10 cellular contexts compared by ENCODE assay signal in the genomic region with DNA sequence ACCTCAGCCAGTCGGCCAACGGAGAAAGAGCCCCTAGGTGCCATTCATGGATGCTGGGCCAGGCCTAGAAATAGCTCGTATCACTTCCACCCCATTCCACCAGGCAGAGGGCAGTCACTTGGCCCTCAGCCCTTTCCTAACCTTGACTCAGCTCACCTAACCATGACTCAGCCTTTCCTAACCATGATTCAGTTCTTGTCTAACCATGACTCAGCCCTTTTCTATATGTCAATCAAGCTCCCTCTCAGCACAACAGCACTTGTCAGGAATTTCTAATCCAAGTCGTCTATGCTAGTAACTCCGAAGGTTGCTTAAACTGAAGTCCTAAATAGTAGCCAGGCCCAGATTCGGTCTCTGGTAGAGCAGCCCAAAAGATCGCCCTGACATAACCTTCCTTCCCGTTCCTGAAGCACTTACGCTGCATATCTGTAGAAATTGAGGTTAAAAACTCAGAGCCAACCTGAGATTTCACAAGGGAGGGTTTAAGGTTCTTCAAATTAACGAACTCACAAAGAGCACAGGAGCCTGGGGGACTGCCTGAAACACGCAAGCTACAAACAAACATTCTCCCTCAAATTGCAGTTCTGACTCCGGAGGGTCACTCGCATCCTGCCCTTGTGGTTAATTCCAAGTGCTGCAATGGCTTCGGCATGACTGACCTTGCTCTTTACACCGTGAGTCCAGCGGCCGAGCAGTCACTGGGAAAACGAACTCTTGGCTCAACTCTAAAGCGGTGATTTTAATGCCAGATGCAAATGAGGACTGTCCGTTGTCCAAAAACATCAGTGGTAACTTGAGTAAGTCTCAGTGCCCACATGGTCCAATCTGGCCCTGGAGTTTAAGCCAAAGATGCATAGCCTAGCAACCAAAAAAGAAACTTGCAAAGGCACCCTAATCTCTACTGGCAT.
A peak's percentile ranks its signal among the peaks of the same experiment; 100 is the strongest.
DNase-seq lines count a peak whose midpoint lies in the region; ATAC-seq, FAIRE-seq and TF ChIP-seq lines count a peak whose summit lies in the region.
"Had no signal": no experiment of that assay in that cellular context is flagged by ENCODE, and none has a peak within 500 bp of the region (broad histone marks: within the 10 kb centered on the region; RNA-seq: fewer than 3 reads in every experiment).

No MANE protein-coding gene starts in this region.

- no peak overlapping the region for H3K27ac Mint-ChIP-seq in activated CD4-positive, alpha-beta T cell treated with anti-CD3 and anti-CD28 coated beads, Interleukin-2, amount 10 ng/mL, durations not matched to agents 7 days and 5 days

- H3K4me1 Mint-ChIP-seq in activated CD4-positive, alpha-beta T cell treated with anti-CD3 and anti-CD28 coated beads, Interleukin-2, amount 10 ng/mL, durations not matched to agents 7 days and 5 days: no peaks in the 10 kb centered on the region

- H3K36me3 ChIP-seq in MG63: no peaks in the 10 kb centered on the region
- H3K36me3 ChIP-seq in bronchial epithelial cell (ENCODE audit: control insufficient read depth, insufficient read depth, low read length): no peaks in the 10 kb centered on the region

- H3K9me3 Mint-ChIP-seq in activated CD4-positive, alpha-beta T cell treated with anti-CD3 and anti-CD28 coated beads, Interleukin-2, amount 10 ng/mL, durations not matched to agents 7 days and 5 days: peaks cover 2% of the 10 kb centered on the region

- H3K36me3 Mint-ChIP-seq in activated CD4-positive, alpha-beta T cell treated with anti-CD3 and anti-CD28 coated beads, Interleukin-2, amount 10 ng/mL, durations not matched to agents 7 days and 5 days (ENCODE audit: low read depth): no peaks in the 10 kb centered on the region

- H3K4me3 ChIP-seq in MG63 (no peak overlapping the region), bronchial epithelial cell (ENCODE audit: low read depth, low read length) (no peak overlapping the region)

- CTCF ChIA-PET in activated CD4-positive, alpha-beta T cell treated with anti-CD3 and anti-CD28 coated beads, Interleukin-2, amount 10 ng/mL, durations not matched to agents 7 days and 5 days (lab: Charles Lee): no interaction called here

- POLR2A ChIA-PET in activated CD4-positive, alpha-beta T cell treated with anti-CD3 and anti-CD28 coated beads, Interleukin-2, amount 10 ng/mL, durations not matched to agents 7 days and 5 days (lab: Charles Lee): no interaction called here

- H3K9me3 ChIP-seq in MG63: no peaks in the 10 kb centered on the region

- peak; percentile 70 for FAIRE-seq in bronchial epithelial cell (lab: Jason Lieb, UNC)
- FAIRE-seq: endothelial cell of umbilical vein had no signal

- TF ChIP-seq CTCF in bronchial epithelial cell (IDR thresholded peaks at IDR 0.05; ENCODE audit: insufficient read depth, low read length, severe bottlenecking): no peak

- ATAC-seq in left lobe of liver: peak; percentile 80
- ATAC-seq in HG03571 (IDR thresholded peaks at IDR 0.05; ENCODE audit: unreplicated experiment): no peak
- ATAC-seq in HG03045 (IDR thresholded peaks at IDR 0.05; ENCODE audit: unreplicated experiment): no peak
- ATAC-seq: stimulated activated naive CD8-positive, alpha-beta T cell treated with anti-CD3 and anti-CD28 coated beads, Interleukin-15, Interleukin-2, amounts not matched to agents 100 U/mL and 50 U/mL, for 24 hours had no signal

- H3K27me3 Mint-ChIP-seq in activated CD4-positive, alpha-beta T cell treated with anti-CD3 and anti-CD28 coated beads, Interleukin-2, amount 10 ng/mL, durations not matched to agents 7 days and 5 days: no peaks in the 10 kb centered on the region

- DNase-seq in Ammon's horn (ENCODE audit: low spot score) (peak; percentile 72), MG63 (peak; percentile 69), bronchial epithelial cell (ENCODE audit: low read depth) (peak; percentile 44), left lobe of liver (ENCODE audit: low spot score) (peak; percentile 91), NCI-H1694 (lab: John Stamatoyannopoulos, UW) (no peak)
- DNase-seq in activated CD4-positive, alpha-beta T cell treated with anti-CD3 and anti-CD28 coated beads, Interleukin-2, amount 10 ng/mL, durations not matched to agents 7 days and 5 days: no peak
- DNase-seq: stimulated activated naive CD8-positive, alpha-beta T cell treated with anti-CD3 and anti-CD28 coated beads, Interleukin-15, Interleukin-2, amounts not matched to agents 100 U/mL and 50 U/mL, for 24 hours had no signal

- H3K4me3 Mint-ChIP-seq in activated CD4-positive, alpha-beta T cell treated with anti-CD3 and anti-CD28 coated beads, Interleukin-2, amount 10 ng/mL, durations not matched to agents 7 days and 5 days: no peak overlapping the region

- H3K27me3 ChIP-seq in MG63 (no peaks in the 10 kb centered on the region), bronchial epithelial cell (ENCODE audit: control insufficient read depth, insufficient read depth, low read length) (no peaks in the 10 kb centered on the region)

Comparison
In these comparisons a context has a peak if more than half of its experiments do, and no peak if none do; other contexts are left out.
1. DNase-seq: peak in Ammon's horn (single experiment), MG63 (single experiment), bronchial epithelial cell (single experiment) and left lobe of liver (single experiment); none in NCI-H1694 (single experiment) and activated CD4-positive, alpha-beta T cell treated with anti-CD3 and anti-CD28 coated beads, Interleukin-2, amount 10 ng/mL, durations not matched to agents 7 days and 5 days (single experiment).